Comparison of ENCODE assay signal across 16 cellular contexts in genomic region chr11:47033439-47033838, GRCh38.
"Had no signal": no experiment of that assay in that cellular context is flagged by ENCODE, and none has a peak within 500 bp of the region (broad histone marks: within the 10 kb centered on the region; RNA-seq: fewer than 3 reads in every experiment).

No MANE protein-coding gene starts in this region.

- FAIRE-seq: urothelium cell line had no signal

- H3K27ac ChIP-seq: brain microvascular endothelial cell, neutrophil had no signal

- ATAC-seq: activated CD8-positive, alpha-beta memory T cell treated with anti-CD3 and anti-CD28 coated beads, Interleukin-2, amount 10 ng/mL, durations not matched to agents 7 days and 5 days; activated naive CD4-positive, alpha-beta T cell treated with anti-CD3 and anti-CD28 coated beads, Interleukin-2, amount 50 U/mL, for 72 hours; effector memory CD8-positive, alpha-beta T cell; right cardiac atrium had no signal

- H3K9me3 ChIP-seq: neutrophil had no signal

- H3K4me3 ChIP-seq: lung had no signal

- H3K27me3 ChIP-seq: brain microvascular endothelial cell, neutrophil had no signal

- H3K36me3 ChIP-seq: brain microvascular endothelial cell, neutrophil had no signal

- DNase-seq: activated CD4-positive, alpha-beta T cell treated with anti-CD3 and anti-CD28 coated beads, Interleukin-2, amount 50 U/mL, for 4 hours; activated CD4-positive, CD25-positive, alpha-beta regulatory T cell treated with anti-CD3 and anti-CD28 coated beads, Interleukin-2, amount 50 U/mL, for 72 hours; activated CD8-positive, alpha-beta memory T cell treated with anti-CD3 and anti-CD28 coated beads, Interleukin-2, amount 10 ng/mL, durations not matched to agents 7 days and 5 days; activated effector memory CD4-positive, alpha-beta T cell treated with anti-CD3 and anti-CD28 coated beads, Interleukin-2, amount 50 U/mL, for 16 hours; activated T-cell treated with anti-CD3 and anti-CD28 coated beads, Interleukin-2, amount 50 U/mL, for 24 hours; brain microvascular endothelial cell; effector memory CD8-positive, alpha-beta T cell; glutamatergic neuron; left colon; naive B cell; right cardiac atrium; small intestine had no signal
